14 cellular contexts compared by ENCODE assay signal in genomic region chr17:36920032-36921000, GRCh38. TPM values are rescaled to one million over a fixed set of nuclear protein-coding genes. Genes with fewer than 3 reads are reported as not detected.
DNase-seq lines count a peak whose midpoint lies in the region; ATAC-seq and TF ChIP-seq lines count a peak whose summit lies in the region.
"Had no signal": no experiment of that assay in that cellular context is flagged by ENCODE, and none has a peak within 500 bp of the region (broad histone marks: within the 10 kb centered on the region; RNA-seq: fewer than 3 reads in every experiment).

No MANE protein-coding gene starts in this region.

- peak overlapping the region; percentile 24; the same call in 1 of the 2 replicates for H3K4me2 ChIP-seq in OCI-LY3 (ENCODE audit: low read length)
- H3K4me2 ChIP-seq in osteoblast (ENCODE audit: insufficient read depth, low read length), result no peak overlapping the region

- H3K9ac ChIP-seq in OCI-LY3 (ENCODE audit: low read length), result no peak overlapping the region

- H4K20me1 ChIP-seq in OCI-LY3 (ENCODE audit: insufficient read depth, low read length) (no peaks in the 10 kb centered on the region), osteoblast (ENCODE audit: insufficient read depth, low read length) (no peaks in the 10 kb centered on the region)

- H3K79me2 ChIP-seq in OCI-LY3 (ENCODE audit: low read length) (no peaks in the 10 kb centered on the region), osteoblast (ENCODE audit: insufficient read depth, low read length) (no peaks in the 10 kb centered on the region)

- H3K36me3 ChIP-seq in OCI-LY3 (replicated peaks; ENCODE audit: low read depth, low read length) (no peaks in the 10 kb centered on the region), osteoblast (ENCODE audit: insufficient read depth, low read length) (no peaks in the 10 kb centered on the region), brain microvascular endothelial cell (replicated peaks) (no peaks in the 10 kb centered on the region)

- H3K27ac ChIP-seq in OCI-LY3 (ENCODE audit: low read length) (no peak overlapping the region), osteoblast (ENCODE audit: low read depth, low read length) (no peak overlapping the region), brain microvascular endothelial cell (no peak overlapping the region)
- H3K27ac ChIP-seq: HL-60 had no signal

- POLR2A ChIA-PET in activated CD4-positive, alpha-beta T cell treated with anti-CD3 and anti-CD28 coated beads for 36 hours (lab: Charles Lee), result interaction anchor here (1.3 kb wide), 1 partner anchor 13 kb away, joined by 6 read pairs; no protein-coding TSS in a partner anchor

- peak; percentile 53 for DNase-seq in activated CD4-positive, alpha-beta T cell treated with anti-CD3 and anti-CD28 coated beads for 36 hours
- no peak for DNase-seq in activated CD4-positive, alpha-beta T cell treated with anti-CD3 and anti-CD28 coated beads for 4 hours
- DNase-seq in ecto neural progenitor cell (ENCODE audit: low spot score) (peak; percentile 65), osteoblast (ENCODE audit: insufficient read length, low spot score, missing footprints) (peak; percentile 66), brain microvascular endothelial cell (no peak)
- DNase-seq: HCEC 1CT; naive thymus-derived CD8-positive, alpha-beta T cell; NCI-H187 treated with DMSO at 0.1 percent for 48 hours had no signal

- peaks cover 8% of the 10 kb centered on the region; the same call in 1 of the 2 replicates for H3K27me3 ChIP-seq in OCI-LY3 (ENCODE audit: low read depth, low read length)
- H3K27me3 ChIP-seq in osteoblast (ENCODE audit: insufficient read depth, low read length), result peaks cover 5% of the 10 kb centered on the region
- no peaks in the 10 kb centered on the region for H3K27me3 ChIP-seq in brain microvascular endothelial cell (replicated peaks)

- no peak overlapping the region for H2AFZ ChIP-seq in OCI-LY3 (ENCODE audit: low read depth, low read length)
- peak overlapping the region; percentile 15 for H2AFZ ChIP-seq in osteoblast (ENCODE audit: low read length)

- CTCF ChIA-PET in activated CD4-positive, alpha-beta T cell treated with anti-CD3 and anti-CD28 coated beads for 36 hours (lab: Charles Lee), result interaction anchor here (0.6 to 1.1 kb wide), 3 partner anchors 11 to 90 kb away, joined by 3 to 4 read pairs (median 3); no protein-coding TSS in a partner anchor

- H3K27me3 Mint-ChIP-seq in activated CD4-positive, alpha-beta T cell treated with anti-CD3 and anti-CD28 coated beads for 36 hours, result peaks cover 36% of the 10 kb centered on the region

- intact Hi-C loops in activated CD4-positive, alpha-beta T cell treated with anti-CD3 and anti-CD28 coated beads for 36 hours (cut with DNase I, micrococcal nuclease), result loop anchor here in 1 of 2 experiments (2.0 kb wide), 2 partner anchors 72 to 198 kb away; no protein-coding TSS in a partner anchor

- TF ChIP-seq CTCF in OCI-LY3 (IDR thresholded peaks at IDR 0.05; ENCODE audit: low read depth, low read length), result no peak
- TF ChIP-seq CTCF in osteoblast (IDR thresholded peaks at IDR 0.05; ENCODE audit: extremely low read depth, low read depth, low read length), result no peak
- no peak for TF ChIP-seq CTCF in brain microvascular endothelial cell (IDR thresholded peaks at IDR 0.05; ENCODE audit: low read depth, low read length, missing control alignments)

- H3K9me3 Mint-ChIP-seq in activated CD4-positive, alpha-beta T cell treated with anti-CD3 and anti-CD28 coated beads for 36 hours (ENCODE audit: low read depth), result no peaks in the 10 kb centered on the region
- H3K9me3 Mint-ChIP-seq: naive thymus-derived CD8-positive, alpha-beta T cell had no signal

- H3K4me3 Mint-ChIP-seq in activated CD4-positive, alpha-beta T cell treated with anti-CD3 and anti-CD28 coated beads for 36 hours, result peak overlapping the region; percentile 46

- no peak overlapping the region for H3K4me3 ChIP-seq in OCI-LY3 (ENCODE audit: low read length)
- no peak overlapping the region for H3K4me3 ChIP-seq in osteoblast (ENCODE audit: insufficient read depth, low read length)
- H3K4me3 ChIP-seq in brain microvascular endothelial cell (ENCODE audit: low read depth, low read length), result no peak overlapping the region

- in situ Hi-C loops in brain microvascular endothelial cell (cut with HindIII; ENCODE audit: low pct_ligation_motif_present, low sequenced_read_pairs), result no loop called here

- H3K9me3 ChIP-seq in OCI-LY3 (ENCODE audit: insufficient read depth, low read length) (no peaks in the 10 kb centered on the region), osteoblast (ENCODE audit: low read depth, low read length) (no peaks in the 10 kb centered on the region)

- peak overlapping the region; percentile 85 for H3K27ac Mint-ChIP-seq in activated CD4-positive, alpha-beta T cell treated with anti-CD3 and anti-CD28 coated beads for 36 hours

- H3K4me1 Mint-ChIP-seq in activated CD4-positive, alpha-beta T cell treated with anti-CD3 and anti-CD28 coated beads for 36 hours, result peaks cover 20% of the 10 kb centered on the region
- H3K4me1 Mint-ChIP-seq: naive thymus-derived CD8-positive, alpha-beta T cell had no signal

- peaks cover 8% of the 10 kb centered on the region; the same call in 1 of the 2 replicates for H3K4me1 ChIP-seq in OCI-LY3 (ENCODE audit: low read length)
- H3K4me1 ChIP-seq in osteoblast (ENCODE audit: insufficient read depth, low read length), result peaks cover 8% of the 10 kb centered on the region

- peak; percentile 48 for ATAC-seq in activated CD4-positive, alpha-beta T cell treated with anti-CD3 and anti-CD28 coated beads for 36 hours
- ATAC-seq in HG02973 (IDR thresholded peaks at IDR 0.05; ENCODE audit: unreplicated experiment) (no peak), GM21786 (IDR thresholded peaks at IDR 0.05; ENCODE audit: unreplicated experiment) (no peak)
- ATAC-seq: naive thymus-derived CD8-positive, alpha-beta T cell had no signal

- H3K36me3 Mint-ChIP-seq in activated CD4-positive, alpha-beta T cell treated with anti-CD3 and anti-CD28 coated beads for 36 hours (ENCODE audit: low read depth), result no peaks in the 10 kb centered on the region
- H3K36me3 Mint-ChIP-seq: naive thymus-derived CD8-positive, alpha-beta T cell had no signal

RNA-seq across cellular contexts. Expression of gene LHX1, which starts 17.0 kb away (rescaled TPM):
- not detected for total RNA-seq in activated CD4-positive, alpha-beta T cell treated with anti-CD3 and anti-CD28 coated beads for 36 hours
- total RNA-seq in osteoblast, result not detected in 2 replicates
- total RNA-seq: A673; naive thymus-derived CD8-positive, alpha-beta T cell; ureter had no signal

RNA-seq across cellular contexts. Expression of gene AATF, which starts 28.4 kb away (rescaled TPM):
- total RNA-seq in activated CD4-positive, alpha-beta T cell treated with anti-CD3 and anti-CD28 coated beads for 36 hours, result 100 to 1,000 TPM in 1 of 2 experiments, 10 to 100 TPM in 1; 87.9 to 149 TPM
- 22.4 and 24.2 TPM in 2 replicates for total RNA-seq in osteoblast

Comparison
In these comparisons a context has a peak if more than half of its experiments do, and no peak if none do; other contexts are left out.
1. DNase-seq: peak in activated CD4-positive, alpha-beta T cell treated with anti-CD3 and anti-CD28 coated beads for 36 hours (single experiment), ecto neural progenitor cell (single experiment) and osteoblast (single experiment); none in activated CD4-positive, alpha-beta T cell treated with anti-CD3 and anti-CD28 coated beads for 4 hours (0 of 2) and brain microvascular endothelial cell (single experiment).